8 cellular contexts compared by ENCODE assay signal in genomic region chr12:62934799-62935674, GRCh38. TPM values are rescaled to one million over a fixed set of nuclear protein-coding genes. Genes with fewer than 3 reads are reported as not detected.
A peak's percentile ranks its signal among the peaks of the same experiment; 100 is the strongest.
DNase-seq lines count a peak whose midpoint lies in the region; ATAC-seq, FAIRE-seq and TF ChIP-seq lines count a peak whose summit lies in the region.

Gene PPM1H, minus strand, starts transcription at chr12:62935150. Its CDS starts 414 bp downstream, at chr12:62934736.

- H3K4me1 ChIP-seq in uterus: no peaks in the 10 kb centered on the region

- DNase-seq in D341Med (ENCODE audit: low spot score) (peak; percentile 86), NCI-H524 treated with DMSO at 0.1 percent for 48 hours (lab: John Stamatoyannopoulos, UW) (peak; percentile 59), frontal cortex (ENCODE audit: low spot score in 2 of 2) (peak; percentile 80 to 82), uterus (peak; percentile 29 to 38)
- peak; percentile 3 for DNase-seq in activated T-helper 1 cell treated with anti-CD3 and anti-CD28 coated beads, Interleukin-12 subunit alpha, Interleukin-12 subunit beta, Interleukin-2, Interleukin-4 antibody, amounts not matched to agents 30 ng/mL and 10 ng/mL and 1 ng/mL, durations not matched to agents 14 hours and 24 hours and 36 hours (ENCODE audit: low spot score)

- no peak for FAIRE-seq in frontal cortex (lab: Jason Lieb, UNC)

- peaks cover 15% of the 10 kb centered on the region for H3K4me1 Mint-ChIP-seq in activated T-helper 1 cell treated with anti-CD3 and anti-CD28 coated beads, Interleukin-12 subunit alpha, Interleukin-12 subunit beta, Interleukin-2, Interleukin-4 antibody, amounts not matched to agents 30 ng/mL and 10 ng/mL and 1 ng/mL, durations not matched to agents 14 hours and 24 hours and 36 hours (ENCODE audit: low read depth)
- H3K4me1 Mint-ChIP-seq in nephron: peaks cover 11% of the 10 kb centered on the region

- no peaks in the 10 kb centered on the region for H3K36me3 Mint-ChIP-seq in activated T-helper 1 cell treated with anti-CD3 and anti-CD28 coated beads, Interleukin-12 subunit alpha, Interleukin-12 subunit beta, Interleukin-2, Interleukin-4 antibody, amounts not matched to agents 30 ng/mL and 10 ng/mL and 1 ng/mL, durations not matched to agents 14 hours and 24 hours and 36 hours (ENCODE audit: low read depth)
- no peaks in the 10 kb centered on the region for H3K36me3 Mint-ChIP-seq in nephron (ENCODE audit: low read depth)

- no peak within 1 kb of the TSS for H3K27ac Mint-ChIP-seq in activated T-helper 1 cell treated with anti-CD3 and anti-CD28 coated beads, Interleukin-12 subunit alpha, Interleukin-12 subunit beta, Interleukin-2, Interleukin-4 antibody, amounts not matched to agents 30 ng/mL and 10 ng/mL and 1 ng/mL, durations not matched to agents 14 hours and 24 hours and 36 hours
- H3K27ac Mint-ChIP-seq in nephron: peak within 1 kb of the TSS; percentile 74 to 91 (median 87)

- peak within 1 kb of the TSS; percentile 12 to 50 for H3K27ac ChIP-seq in uterus

- peak; percentile 48 to 61 (median 53) for TF ChIP-seq CTCF in nephron (IDR thresholded peaks at IDR 0.05; ENCODE audit: unreplicated experiment in 3 of 3)
- TF ChIP-seq CTCF in uterus (IDR thresholded peaks at IDR 0.05): peak in 2 of 4 experiments; percentile 20 to 52

- H3K27me3 Mint-ChIP-seq in activated T-helper 1 cell treated with anti-CD3 and anti-CD28 coated beads, Interleukin-12 subunit alpha, Interleukin-12 subunit beta, Interleukin-2, Interleukin-4 antibody, amounts not matched to agents 30 ng/mL and 10 ng/mL and 1 ng/mL, durations not matched to agents 14 hours and 24 hours and 36 hours (ENCODE audit: insufficient read depth): peaks cover 59% of the 10 kb centered on the region
- H3K27me3 Mint-ChIP-seq in nephron (ENCODE audit: low read depth): peaks cover 46% of the 10 kb centered on the region

- peak in 1 of 2 donors; percentile 42 for TF ChIP-seq POLR2A in uterus (IDR thresholded peaks at IDR 0.05)

- H3K27me3 ChIP-seq in uterus: no peaks in the 10 kb centered on the region

- ATAC-seq in GM19438 (IDR thresholded peaks at IDR 0.05; ENCODE audit: low read depth, unreplicated experiment): peak; percentile 81
- ATAC-seq in HG03457 (IDR thresholded peaks at IDR 0.05; ENCODE audit: unreplicated experiment): peak; percentile 78

- H3K9me3 Mint-ChIP-seq in activated T-helper 1 cell treated with anti-CD3 and anti-CD28 coated beads, Interleukin-12 subunit alpha, Interleukin-12 subunit beta, Interleukin-2, Interleukin-4 antibody, amounts not matched to agents 30 ng/mL and 10 ng/mL and 1 ng/mL, durations not matched to agents 14 hours and 24 hours and 36 hours: no peaks in the 10 kb centered on the region
- no peaks in the 10 kb centered on the region for H3K9me3 Mint-ChIP-seq in nephron

- no peaks in the 10 kb centered on the region for H3K36me3 ChIP-seq in uterus

- intact Hi-C loops in activated T-helper 1 cell treated with anti-CD3 and anti-CD28 coated beads, Interleukin-12 subunit alpha, Interleukin-12 subunit beta, Interleukin-2, Interleukin-4 antibody, amounts not matched to agents 30 ng/mL and 10 ng/mL and 1 ng/mL, durations not matched to agents 14 hours and 24 hours and 36 hours (cut with micrococcal nuclease): loop anchor here (5.0 kb wide), 1 partner anchor 212 kb away; no protein-coding TSS in a partner anchor
- intact Hi-C loops in uterus (cut with DNase I; ENCODE audit: low total_unique reads): no loop called here

- no peaks in the 10 kb centered on the region for H3K9me3 ChIP-seq in uterus

- H3K4me3 ChIP-seq in uterus: peak within 1 kb of the TSS; percentile 37 to 67

- H3K4me3 Mint-ChIP-seq in activated T-helper 1 cell treated with anti-CD3 and anti-CD28 coated beads, Interleukin-12 subunit alpha, Interleukin-12 subunit beta, Interleukin-2, Interleukin-4 antibody, amounts not matched to agents 30 ng/mL and 10 ng/mL and 1 ng/mL, durations not matched to agents 14 hours and 24 hours and 36 hours: peak within 1 kb of the TSS; percentile 80
- H3K4me3 Mint-ChIP-seq in nephron: peak within 1 kb of the TSS; percentile 94 to 98 (median 96)

RNA-seq across cellular contexts. Expression of gene PPM1H, which starts in this region (rescaled TPM):
- total RNA-seq in activated T-helper 1 cell treated with anti-CD3 and anti-CD28 coated beads, Interleukin-12 subunit alpha, Interleukin-12 subunit beta, Interleukin-2, Interleukin-4 antibody, amounts not matched to agents 30 ng/mL and 10 ng/mL and 1 ng/mL, durations not matched to agents 14 hours and 24 hours and 36 hours: not detected in 2 replicates
- total RNA-seq in frontal cortex: 11.8 TPM
- total RNA-seq in uterus: 10 to 100 TPM in 2 of 4 donors, 1 to 10 TPM in 2; 2.0 to 24.1 (median 6.6) TPM

Comparison
In these comparisons a context has a peak if more than half of its experiments do, and no peak if none do; other contexts are left out.
1. Peak in every context shown above with its lines: DNase-seq, ATAC-seq, H3K4me3 ChIP-seq and H3K27ac ChIP-seq.
2. Peak in DNase-seq in activated T-helper 1 cell treated with anti-CD3 and anti-CD28 coated beads, Interleukin-12 subunit alpha, Interleukin-12 subunit beta, Interleukin-2, Interleukin-4 antibody, amounts not matched to agents 30 ng/mL and 10 ng/mL and 1 ng/mL, durations not matched to agents 14 hours and 24 hours and 36 hours; RNA of the gene not detected or under 1 TPM.
3. DNase-seq: peak in every context shown above with its lines; median percentile 86 in D341Med; 81 in frontal cortex; 59 in NCI-H524 treated with DMSO at 0.1 percent for 48 hours; 34 in uterus; 3 in activated T-helper 1 cell treated with anti-CD3 and anti-CD28 coated beads, Interleukin-12 subunit alpha, Interleukin-12 subunit beta, Interleukin-2, Interleukin-4 antibody, amounts not matched to agents 30 ng/mL and 10 ng/mL and 1 ng/mL, durations not matched to agents 14 hours and 24 hours and 36 hours.